Comparison of ENCODE assay signal across 12 cellular contexts in genomic region chr9:137194388-137194787, GRCh38. TPM values are rescaled to one million over a fixed set of nuclear protein-coding genes. Genes with fewer than 3 reads are reported as not detected.
DNase-seq lines count a peak whose midpoint lies in the region; ATAC-seq and TF ChIP-seq lines count a peak whose summit lies in the region.
"Had no signal": no experiment of that assay in that cellular context is flagged by ENCODE, and none has a peak within 500 bp of the region (broad histone marks: within the 10 kb centered on the region; RNA-seq: fewer than 3 reads in every experiment).

No MANE protein-coding gene starts in this region.

- H3K79me1 ChIP-seq in neuronal stem cell (ENCODE audit: low read depth, low read length): peaks cover 31% of the 10 kb centered on the region

- no peak overlapping the region for H4K8ac ChIP-seq in neuronal stem cell (ENCODE audit: low read depth, low read length)

- H3F3A ChIP-seq in Loucy (ENCODE audit: low read depth): no peaks in the 10 kb centered on the region

- H3K9ac ChIP-seq in Loucy (ENCODE audit: low read depth, low read length, poor library complexity, severe bottlenecking) (no peak overlapping the region), neuronal stem cell (ENCODE audit: low read depth, low read length, poor library complexity) (peak overlapping the region; percentile 44)

- H3K4me1 ChIP-seq in Loucy (ENCODE audit: insufficient read depth, low read length, poor library complexity, severe bottlenecking): peaks cover 25% of the 10 kb centered on the region
- H3K4me1 ChIP-seq in neuronal stem cell (ENCODE audit: control insufficient read depth in 2 of 2, insufficient read depth in 1 of 2, low read depth in 1 of 2, low read length in 2 of 2): peaks cover 14 to 23% of the 10 kb centered on the region in 2 donors

- H3K27me3 ChIP-seq in Loucy (ENCODE audit: insufficient read depth, low read length, poor library complexity, severe bottlenecking) (no peaks in the 10 kb centered on the region), neuronal stem cell (ENCODE audit: control insufficient read depth in 3 of 3, insufficient read depth in 3 of 3, low read depth in 1 of 3, low read length in 3 of 3) (no peaks in the 10 kb centered on the region)
- H3K27me3 ChIP-seq: SJSA1 had no signal

- H3K9me2 ChIP-seq in Loucy (replicated peaks; ENCODE audit: low read depth, low read length): no peaks in the 10 kb centered on the region

- no peak overlapping the region for H4K91ac ChIP-seq in neuronal stem cell (ENCODE audit: low read depth, low read length, poor library complexity)

- H3K27ac ChIP-seq in cingulate gyrus (ENCODE audit: low read depth, low read length) (peak overlapping the region; percentile 100), neuronal stem cell (replicated peaks; ENCODE audit: low read length) (no peak overlapping the region)
- H3K27ac ChIP-seq: SJSA1 had no signal

- DNase-seq in neuronal stem cell (ENCODE audit: low spot score): no peak
- no peak for DNase-seq in activated naive CD4-positive, alpha-beta T cell treated with Interleukin-2 at 50 U/mL for 16 hours
- DNase-seq in NOMO-1 (lab: John Stamatoyannopoulos, UW; ENCODE audit: unreplicated experiment in 2 of 2): no peak
- DNase-seq: activated CD4-positive, CD25-positive, alpha-beta regulatory T cell treated with anti-CD3 and anti-CD28 coated beads, Interleukin-2, amount 50 U/mL, for 72 hours; activated effector memory CD4-positive, alpha-beta T cell treated with Interleukin-2 at 50 U/mL for 16 hours; DND-41; NCI-H2227 treated with DMSO at 0.1 percent for 48 hours had no signal

- H3K14ac ChIP-seq in neuronal stem cell (ENCODE audit: low read length): peak overlapping the region; percentile 8

- H3K4me2 ChIP-seq in Loucy (ENCODE audit: low read depth, low read length, poor library complexity, severe bottlenecking) (peak overlapping the region; percentile 27), neuronal stem cell (ENCODE audit: insufficient read depth, low read length, poor library complexity, severe bottlenecking) (no peak overlapping the region)

- H4K20me1 ChIP-seq in Loucy (ENCODE audit: insufficient read depth, low read length, poor library complexity, severe bottlenecking): peaks cover 23% of the 10 kb centered on the region

- peak overlapping the region; percentile 39 for H2BK5ac ChIP-seq in neuronal stem cell (ENCODE audit: low read length)

- H3K36me3 ChIP-seq in Loucy (ENCODE audit: insufficient read depth, low read length): peaks cover 7% of the 10 kb centered on the region; the same call in 1 of the 2 replicates
- peaks cover 7 to 28% of the 10 kb centered on the region in 2 donors for H3K36me3 ChIP-seq in neuronal stem cell (replicated peaks in 1 of 2; ENCODE audit: control insufficient read depth in 2 of 2, insufficient read depth in 2 of 2, low read length in 2 of 2)

- H3K4me3 ChIP-seq in Loucy (ENCODE audit: low read length, poor library complexity, severe bottlenecking) (no peak overlapping the region), neuronal stem cell (ENCODE audit: low read length in 2 of 2) (no peak overlapping the region)
- H3K4me3 ChIP-seq: lung, SJSA1 had no signal

- peak overlapping the region; percentile 87 for H2BK120ac ChIP-seq in neuronal stem cell (ENCODE audit: low read depth, low read length)

- peaks cover 48% of the 10 kb centered on the region for H3K79me2 ChIP-seq in Loucy (ENCODE audit: insufficient read depth, low read length)

- peak overlapping the region; percentile 26 for H2AK5ac ChIP-seq in neuronal stem cell (ENCODE audit: low read depth, low read length)

- no peaks in the 10 kb centered on the region for H3K9me3 ChIP-seq in Loucy (ENCODE audit: insufficient read depth, low read depth, low read length)
- H3K9me3 ChIP-seq in neuronal stem cell (replicated peaks in 1 of 2; ENCODE audit: control insufficient read depth in 2 of 2, insufficient read depth in 1 of 2, low read depth in 1 of 2, low read length in 2 of 2): peaks cover 0 to 1% of the 10 kb centered on the region in 2 donors
- H3K9me3 ChIP-seq: SJSA1 had no signal

- H3K4ac ChIP-seq in neuronal stem cell (ENCODE audit: low read length): no peak overlapping the region

- no peak overlapping the region for H3K18ac ChIP-seq in neuronal stem cell (ENCODE audit: low read length)

- H2BK15ac ChIP-seq in neuronal stem cell (ENCODE audit: low read length): no peak overlapping the region

- no peak for TF ChIP-seq CTCF in Loucy (conservative IDR thresholded peaks at IDR 0.05; ENCODE audit: low read length)

- no peak overlapping the region for H2BK12ac ChIP-seq in neuronal stem cell (ENCODE audit: low read length)

- no peak for ATAC-seq in GM18502 (IDR thresholded peaks at IDR 0.05; ENCODE audit: poor library complexity, unreplicated experiment)

- WGBS in neuronal stem cell (ENCODE audit: extremely low coverage in 2 of 2, insufficient read length in 2 of 2, insufficient replicate concordance in 1 of 2), 2 donors: no CpG with 5 or more reads among the region's 16 CpGs

- H2AFZ ChIP-seq in Loucy (ENCODE audit: low read length) (no peak overlapping the region), neuronal stem cell (ENCODE audit: low read length) (no peak overlapping the region)

- peak overlapping the region; percentile 43 for H3K23ac ChIP-seq in neuronal stem cell (ENCODE audit: low read depth, low read length, poor library complexity)

RNA-seq across cellular contexts. Expression of gene SSNA1, which starts 5.9 kb away (rescaled TPM):
- polyA plus RNA-seq in neuronal stem cell (2013, experiment 1 of 2): 55.4 TPM
- polyA plus RNA-seq in neuronal stem cell (2013, experiment 2 of 2): 54.1 TPM

RNA-seq across cellular contexts. Expression of gene ANAPC2, which starts 6.0 kb away (rescaled TPM):
- 16.9 TPM for polyA plus RNA-seq in neuronal stem cell (2013, experiment 1 of 2)
- 16.3 TPM for polyA plus RNA-seq in neuronal stem cell (2013, experiment 2 of 2)

RNA-seq across cellular contexts. Expression of gene TPRN, which starts 6.2 kb away (rescaled TPM):
- polyA plus RNA-seq in neuronal stem cell (2013, experiment 1 of 2): 6.1 TPM
- polyA plus RNA-seq in neuronal stem cell (2013, experiment 2 of 2): 6.4 TPM

RNA-seq across cellular contexts. Expression of gene TMEM203, which starts 11.1 kb away (rescaled TPM):
- 27.8 TPM for polyA plus RNA-seq in neuronal stem cell (2013, experiment 1 of 2)
- polyA plus RNA-seq in neuronal stem cell (2013, experiment 2 of 2): 27.6 TPM

RNA-seq across cellular contexts. Expression of gene NDOR1, which starts 11.1 kb away (rescaled TPM):
- polyA plus RNA-seq in neuronal stem cell (2013, experiment 1 of 2): 16.1 TPM
- 15.4 TPM for polyA plus RNA-seq in neuronal stem cell (2013, experiment 2 of 2)
